1 cellular context compared by ENCODE assay signal in genomic region chr19:58474997-58475713, GRCh38.
TF ChIP-seq lines count a peak whose summit lies in the region.

No MANE protein-coding gene starts in this region.

TF ChIP-seq in H1, 55 proteins besides CTCF, POLR2A, EP300 and RAD21:
- TF ChIP-seq E2F6 (IDR thresholded peaks at IDR 0.05) (no peak), CBX5 (IDR thresholded peaks at IDR 0.05; ENCODE audit: low read depth, low read length) (no peak), RBBP5 (IDR thresholded peaks at IDR 0.05; ENCODE audit: borderline replicate concordance, low read depth, low read length) (no peak), YY1 (IDR thresholded peaks at IDR 0.05; ENCODE audit: low read depth, low read length) (0 out of 2 replicates have a peak, but pooled peaks have one; percentile 11), EZH2 (IDR thresholded peaks at IDR 0.05; ENCODE audit: low read depth, low read length, severe bottlenecking) (no peak), JUN (IDR thresholded peaks at IDR 0.05; ENCODE audit: low read depth, low read length) (no peak), EGR1 (IDR thresholded peaks at IDR 0.05; ENCODE audit: borderline replicate concordance, low read depth, low read length) (no peak), JUND (IDR thresholded peaks at IDR 0.05; ENCODE audit: low read length) (no peak), KDM4A (IDR thresholded peaks at IDR 0.05; ENCODE audit: low read depth, low read length, severe bottlenecking) (no peak), SAP30 (IDR thresholded peaks at IDR 0.05; ENCODE audit: insufficient read depth, insufficient replicate concordance, low read length) (peak; percentile 47), USF2 (IDR thresholded peaks at IDR 0.05; ENCODE audit: low read length) (no peak), KDM5A (IDR thresholded peaks at IDR 0.05; ENCODE audit: low read length) (no peak), TAF7 (optimal IDR thresholded peaks at IDR 0.05; ENCODE audit: borderline replicate concordance, low read depth, low read length) (no peak)
- TF ChIP-seq, protein P1, sequence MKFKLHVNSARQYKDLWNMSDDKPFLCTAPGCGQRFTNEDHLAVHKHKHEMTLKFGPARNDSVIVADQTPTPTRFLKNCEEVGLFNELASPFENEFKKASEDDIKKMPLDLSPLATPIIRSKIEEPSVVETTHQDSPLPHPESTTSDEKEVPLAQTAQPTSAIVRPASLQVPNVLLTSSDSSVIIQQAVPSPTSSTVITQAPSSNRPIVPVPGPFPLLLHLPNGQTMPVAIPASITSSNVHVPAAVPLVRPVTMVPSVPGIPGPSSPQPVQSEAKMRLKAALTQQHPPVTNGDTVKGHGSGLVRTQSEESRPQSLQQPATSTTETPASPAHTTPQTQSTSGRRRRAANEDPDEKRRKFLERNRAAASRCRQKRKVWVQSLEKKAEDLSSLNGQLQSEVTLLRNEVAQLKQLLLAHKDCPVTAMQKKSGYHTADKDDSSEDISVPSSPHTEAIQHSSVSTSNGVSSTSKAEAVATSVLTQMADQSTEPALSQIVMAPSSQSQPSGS (IDR thresholded peaks at IDR 0.05; ENCODE audit: low read length): 0 out of 2 replicates have a peak, but pooled peaks have one; percentile 11
